In the genomic region with DNA sequence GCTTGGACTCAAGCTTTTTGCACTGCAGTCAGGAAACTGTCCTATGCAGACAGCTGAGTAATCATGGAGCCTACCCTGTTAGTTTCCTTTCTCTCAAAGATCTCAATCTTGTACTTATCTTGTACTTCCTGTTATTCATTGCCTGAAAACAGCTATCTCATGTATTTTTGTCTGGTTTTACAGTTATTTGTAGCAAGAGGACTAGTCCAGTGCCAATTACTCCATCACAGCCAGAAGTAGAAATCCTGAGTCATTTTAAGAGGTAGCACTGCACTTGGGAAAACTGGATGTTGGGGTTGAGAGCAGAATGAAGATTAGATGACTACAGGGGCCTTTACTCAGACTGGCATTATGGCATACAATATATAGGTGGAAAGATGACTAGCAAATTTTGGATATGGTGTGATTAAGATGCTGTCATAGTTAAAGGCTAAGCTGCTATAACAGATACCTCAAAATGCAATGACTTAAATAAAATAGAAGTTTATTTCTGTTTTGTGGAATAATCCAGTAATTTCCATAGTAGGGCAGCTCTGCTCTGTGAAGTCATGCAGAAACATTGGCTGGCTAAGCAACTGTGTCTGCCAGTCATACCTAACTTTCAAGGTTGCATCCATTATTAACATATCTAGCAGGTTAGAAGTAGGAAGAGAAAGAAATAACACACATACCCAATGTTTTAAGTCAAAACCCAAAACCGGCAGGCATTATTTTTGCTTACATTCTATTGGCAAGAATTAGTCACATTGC, we compare ENCODE assay signal across 8 cellular contexts. TPM values are rescaled to one million over a fixed set of nuclear protein-coding genes. Genes with fewer than 3 reads are reported as not detected.
DNase-seq lines count a peak whose midpoint lies in the region; ATAC-seq, FAIRE-seq and TF ChIP-seq lines count a peak whose summit lies in the region.

No MANE protein-coding gene starts in this region.

- FAIRE-seq in pancreas (lab: Jason Lieb, UNC) (no peak), small intestine (lab: Jason Lieb, UNC) (no peak)

- POLR2A ChIA-PET in HEK293T (lab: Yijun Ruan, JAX): no interaction called here

- CTCF ChIA-PET in HEK293T (lab: Yijun Ruan, JAX): no interaction called here

- DNase-seq in activated CD4-positive, CD25-positive, alpha-beta regulatory T cell treated with anti-CD3 and anti-CD28 coated beads, Interleukin-2, amount 50 U/mL, for 72 hours: no peak
- DNase-seq in astrocyte of the hippocampus (ENCODE audit: low read depth, low spot score) (peak; percentile 4), pancreas (no peak), HEK293T (ENCODE audit: extremely low spot score) (no peak), small intestine (no peak), NK-92 (lab: John Stamatoyannopoulos, UW; ENCODE audit: unreplicated experiment) (no peak)

- H3K27me3 ChIP-seq in pancreas (no peaks in the 10 kb centered on the region), small intestine (ENCODE audit: control insufficient read depth in 2 of 2, insufficient read depth in 2 of 2, low read length in 2 of 2) (no peaks in the 10 kb centered on the region)

- H3K9me3 ChIP-seq in pancreas (no peaks in the 10 kb centered on the region), small intestine (ENCODE audit: control insufficient read depth, low read depth) (no peaks in the 10 kb centered on the region)

- H3K36me3 ChIP-seq in pancreas (no peaks in the 10 kb centered on the region), small intestine (ENCODE audit: control insufficient read depth in 2 of 2, insufficient read depth in 2 of 2, low read length in 2 of 2) (no peaks in the 10 kb centered on the region)

- intact Hi-C loops in pancreas (cut with DNase I): no loop called here

- 53 to 67% methylated on average over 1 of the region's 1 CpG for WGBS in pancreas, 2 donors
- WGBS in small intestine, 3 donors: 84 to 97% (median 86%) methylated on average over 1 of the region's 1 CpG

- H3K4me1 ChIP-seq in pancreas (peaks cover 0 to 4% (median 0%) of the 10 kb centered on the region in 3 donors), small intestine (ENCODE audit: control insufficient read depth in 2 of 2, insufficient read depth in 1 of 2, low read depth in 1 of 2, low read length in 1 of 2) (no peaks in the 10 kb centered on the region)

- H3K27ac ChIP-seq in pancreas (no peak overlapping the region), small intestine (ENCODE audit: low read depth in 1 of 2, low read length in 1 of 2) (no peak overlapping the region)

- no peak overlapping the region for H3K4me3 ChIP-seq in pancreas
- H3K4me3 ChIP-seq in small intestine (ENCODE audit: low read depth in 1 of 2, low read length in 2 of 2): no peak overlapping the region

- peak; percentile 82 to 86 for ATAC-seq in activated CD4-positive, CD25-positive, alpha-beta regulatory T cell treated with anti-CD3 and anti-CD28 coated beads, Interleukin-2, amount 50 U/mL, for 24 hours
- ATAC-seq in HG03521 (IDR thresholded peaks at IDR 0.05; ENCODE audit: unreplicated experiment): peak; percentile 48
- ATAC-seq in pancreas: peak in 3 of 4 donors; percentile 28 to 62 (median 56)

- TF ChIP-seq CTCF in pancreas (IDR thresholded peaks at IDR 0.05): no peak

TF ChIP-seq in HEK293T, 16 proteins besides CTCF, POLR2A, EP300 and RAD21:
- TF ChIP-seq BHLHE40 (IDR thresholded peaks at IDR 0.05; ENCODE audit: borderline replicate concordance) (no peak), CTBP1 (IDR thresholded peaks at IDR 0.05; ENCODE audit: borderline replicate concordance) (no peak), L3MBTL2 (conservative IDR thresholded peaks at IDR 0.05) (no peak), FOXK2 (IDR thresholded peaks at IDR 0.05) (no peak), ELF4 (IDR thresholded peaks at IDR 0.05) (no peak), TARDBP (IDR thresholded peaks at IDR 0.05) (no peak)

RNA-seq across cellular contexts. Expression of gene CHMP3, which starts 21.1 kb away (rescaled TPM):
- 10 to 100 TPM; 62.0 to 87.6 (median 80.9) TPM for total RNA-seq in pancreas
- polyA plus RNA-seq in pancreas (10 to 100 TPM; 25.7 to 48.7 TPM), small intestine (100 to 1,000 TPM; 107 to 125 (median 121) TPM)

RNA-seq across cellular contexts. Expression of gene RNF103, which starts 39.3 kb away (rescaled TPM):
- total RNA-seq in pancreas: 10 to 100 TPM; 17.4 to 28.4 (median 21.8) TPM
- polyA plus RNA-seq in pancreas (10 to 100 TPM; 18.4 to 23.9 TPM), small intestine (10 to 100 TPM; 22.0 to 41.8 (median 23.5) TPM)
